ENCODE assay signal across 25 cellular contexts in the genomic region with DNA sequence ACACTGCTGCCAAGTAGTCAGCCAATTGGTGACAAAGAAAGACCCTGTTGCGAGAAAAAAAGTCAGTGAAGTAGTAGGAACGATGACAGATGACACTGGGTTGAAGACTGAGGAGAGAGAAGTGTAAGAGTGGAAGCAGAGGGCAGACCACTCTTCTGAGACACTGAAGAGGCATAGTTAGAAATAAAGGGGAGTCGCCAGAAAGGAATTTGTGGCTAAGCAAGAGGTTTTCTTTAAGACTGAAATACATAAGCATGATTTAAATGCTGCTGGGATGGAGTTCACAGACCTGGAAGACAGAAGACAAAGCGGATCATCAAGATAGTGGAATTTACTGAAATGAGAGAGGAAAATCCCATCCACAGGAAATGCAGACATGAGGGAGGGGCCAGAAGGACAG.
"Had no signal": no experiment of that assay in that cellular context is flagged by ENCODE, and none has a peak within 500 bp of the region (broad histone marks: within the 10 kb centered on the region; RNA-seq: fewer than 3 reads in every experiment).

No MANE protein-coding gene starts in this region.

- H3K27ac ChIP-seq: brain microvascular endothelial cell, foreskin keratinocyte, parathyroid adenoma, suprapubic skin, tibial nerve had no signal

- H3K36me3 ChIP-seq: brain microvascular endothelial cell, stomach, suprapubic skin, tibial nerve had no signal

- H3K27me3 ChIP-seq: brain microvascular endothelial cell, foreskin keratinocyte, stomach, suprapubic skin, tibial nerve had no signal

- H3K27ac Mint-ChIP-seq: activated naive CD8-positive, alpha-beta T cell treated with anti-CD3 and anti-CD28 coated beads, Interleukin-2, amount 50 U/mL, for 24 hours; activated T-cell treated with anti-CD3 and anti-CD28 coated beads, Interleukin-2, amount 50 U/mL, for 72 hours; nephron; stimulated activated memory B cell treated with anti-CD40 and anti-IgM and Interleukin-4, amounts not matched to agents 10 μg/mL and 1 μg/mL and 100 μg/mL, for 72 hours; T-helper 17 cell had no signal

- H3K4me3 Mint-ChIP-seq: activated naive CD8-positive, alpha-beta T cell treated with anti-CD3 and anti-CD28 coated beads, Interleukin-2, amount 50 U/mL, for 24 hours; activated T-cell treated with anti-CD3 and anti-CD28 coated beads, Interleukin-2, amount 50 U/mL, for 72 hours; nephron; stimulated activated memory B cell treated with anti-CD40 and anti-IgM and Interleukin-4, amounts not matched to agents 10 μg/mL and 1 μg/mL and 100 μg/mL, for 72 hours; T-helper 17 cell had no signal

- H3K79me2 ChIP-seq: parathyroid adenoma had no signal

- H3K9me3 Mint-ChIP-seq: activated naive CD8-positive, alpha-beta T cell treated with anti-CD3 and anti-CD28 coated beads, Interleukin-2, amount 50 U/mL, for 24 hours; activated T-cell treated with anti-CD3 and anti-CD28 coated beads, Interleukin-2, amount 50 U/mL, for 72 hours; nephron; stimulated activated memory B cell treated with anti-CD40 and anti-IgM and Interleukin-4, amounts not matched to agents 10 μg/mL and 1 μg/mL and 100 μg/mL, for 72 hours had no signal

- H3K4me1 ChIP-seq: foreskin keratinocyte, parathyroid adenoma, suprapubic skin, tibial nerve had no signal

- H3K4me1 Mint-ChIP-seq: nephron; stimulated activated memory B cell treated with anti-CD40 and anti-IgM and Interleukin-4, amounts not matched to agents 10 μg/mL and 1 μg/mL and 100 μg/mL, for 72 hours; T-helper 17 cell had no signal

- DNase-seq: activated CD4-positive, alpha-beta T cell treated with anti-CD3 and anti-CD28 coated beads for 4 hours; activated CD4-positive, alpha-beta T cell treated with anti-CD3 and anti-CD28 coated beads, Interleukin-2, amount 50 U/mL, for 48 hours; activated CD4-positive, CD25-positive, alpha-beta regulatory T cell; activated effector memory CD4-positive, alpha-beta T cell treated with Interleukin-2 at 50 U/mL for 16 hours; activated naive CD4-positive, alpha-beta T cell treated with anti-CD3 and anti-CD28 coated beads, Interleukin-2, amount 50 U/mL, for 16 hours; activated naive CD8-positive, alpha-beta T cell treated with anti-CD3 and anti-CD28 coated beads, Interleukin-2, amount 50 U/mL, for 24 hours; activated T-cell treated with anti-CD3 and anti-CD28 coated beads, Interleukin-2, amount 50 U/mL, for 72 hours; anterior cingulate cortex; brain microvascular endothelial cell; caudate nucleus; dermis blood vessel endothelial cell; effector CD8-positive, alpha-beta T cell; erythroblast; foreskin keratinocyte; left cardiac atrium; right cardiac atrium; small intestine; stimulated activated CD4-positive, alpha-beta T cell treated with anti-CD3 and anti-CD28 coated beads, Interleukin-2, amount 100 ng/mL, for 24 hours; stomach; T-helper 17 cell had no signal

- H3K9ac ChIP-seq: parathyroid adenoma had no signal

- H3K4me3 ChIP-seq: stomach, suprapubic skin, tibial nerve had no signal

- H2AFZ ChIP-seq: parathyroid adenoma had no signal

- ATAC-seq: activated naive CD8-positive, alpha-beta T cell treated with anti-CD3 and anti-CD28 coated beads, Interleukin-2, amount 50 U/mL, for 24 hours; activated T-cell treated with anti-CD3 and anti-CD28 coated beads, Interleukin-2, amount 50 U/mL, for 72 hours; foreskin keratinocyte; left cardiac atrium; right cardiac atrium; stimulated activated memory B cell treated with anti-CD40 and anti-IgM and Interleukin-4, amounts not matched to agents 10 μg/mL and 1 μg/mL and 100 μg/mL, for 72 hours; T-helper 17 cell had no signal

- H3K9me3 ChIP-seq: stomach, suprapubic skin, tibial nerve had no signal
